Comparison of ENCODE assay signal across 6 cellular contexts in the genomic region with DNA sequence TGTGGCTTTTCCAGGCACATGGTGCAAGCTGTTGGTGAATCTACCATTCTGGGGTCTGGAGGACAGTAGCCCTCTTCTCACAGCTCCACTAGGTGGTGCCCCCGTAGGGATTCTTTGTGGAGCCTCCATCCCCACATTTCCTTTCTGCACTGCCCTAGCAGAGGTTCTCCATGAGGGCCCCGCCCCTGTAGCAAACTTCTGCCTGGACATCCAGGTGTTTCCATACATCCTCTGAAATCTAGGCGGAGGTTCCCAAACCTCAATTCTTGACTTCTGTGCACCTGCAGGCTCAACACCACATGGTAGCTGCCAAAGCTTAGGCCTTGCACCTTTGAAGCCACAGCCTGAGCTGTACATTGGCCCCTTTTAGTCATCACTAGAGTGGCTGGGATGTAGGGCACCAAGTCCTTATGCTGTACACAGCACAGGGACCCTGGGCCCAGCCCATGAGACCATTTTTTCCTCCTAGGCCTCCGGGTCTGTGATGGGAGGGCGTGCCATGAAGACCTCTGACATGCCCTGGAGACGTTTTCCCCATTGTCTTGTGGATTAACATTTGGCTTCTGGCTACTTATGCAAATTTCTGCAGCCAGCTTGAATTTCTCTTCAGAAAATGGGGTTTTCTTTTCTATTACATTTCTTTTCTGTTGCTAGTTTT.
DNase-seq lines count a peak whose midpoint lies in the region; ATAC-seq, FAIRE-seq and TF ChIP-seq lines count a peak whose summit lies in the region.
"Not testable (repeated sequence)": the region's sequence is repeated elsewhere in the genome, so short reads cannot be mapped to it uniquely, and the experiment has no call there.

No MANE protein-coding gene starts in this region.

- H3K4me3 Mint-ChIP-seq in H9, type B pancreatic cell: not testable (repeated sequence)

- not testable (repeated sequence) for TF ChIP-seq POLR2A in A549 (IDR thresholded peaks at IDR 0.05; ENCODE audit: low read length); esophagus muscularis mucosa (IDR thresholded peaks at IDR 0.05; ENCODE audit: low read depth)

- not testable (repeated sequence) for H2BK12ac ChIP-seq in H9 (ENCODE audit: insufficient read length, low read depth, low read length)

- not testable (repeated sequence) for H2AK5ac ChIP-seq in H9 (ENCODE audit: insufficient read length, low read length)

- ATAC-seq in A549 = not testable (repeated sequence)

- not testable (repeated sequence) for H2AFZ ChIP-seq in H9 (ENCODE audit: low read length)

- not testable (repeated sequence) for H2BK5ac ChIP-seq in H9 (ENCODE audit: insufficient read length, low read length)

- not testable (repeated sequence) for H3K79me2 ChIP-seq in H9 (ENCODE audit: insufficient read depth, low read length)

- H3K4me1 Mint-ChIP-seq in H9; type B pancreatic cell (ENCODE audit: unreplicated experiment): not testable (repeated sequence)

- H3K9me3 ChIP-seq in A549 = peaks cover 17% of the 10 kb centered on the region
- not testable (repeated sequence) for H3K9me3 ChIP-seq in H9 (ENCODE audit: control insufficient read depth, low read depth, low read length); esophagus muscularis mucosa

- H3K14ac ChIP-seq in H9 (ENCODE audit: insufficient read depth, low read length) = not testable (repeated sequence)

- H3K23ac ChIP-seq in H9 (ENCODE audit: insufficient read length, low read depth, low read length) = not testable (repeated sequence)

- not testable (repeated sequence) for H3K9ac ChIP-seq in H9 (ENCODE audit: extremely low read depth, insufficient read length, low read length)

- not testable (repeated sequence) for H3K79me1 ChIP-seq in H9 (ENCODE audit: insufficient read depth, low read depth, low read length, poor library complexity, severe bottlenecking)

- not testable (repeated sequence) for H3K18ac ChIP-seq in H9 (ENCODE audit: insufficient read length, low read depth, low read length)

- WGBS in A549 (ENCODE audit: missing lambda C conversion rate) = 82% methylated on average over 6 of the region's 6 CpGs
- no CpG with 5 or more reads among the region's 6 CpGs for WGBS in H9 (ENCODE audit: extremely low coverage, insufficient read length, low lambda C conversion rate)
- WGBS in esophagus muscularis mucosa = 92% methylated on average over 5 of the region's 6 CpGs

- not testable (repeated sequence) for H3K4me2 ChIP-seq in A549; H9 (ENCODE audit: insufficient read depth, insufficient read length, low read length)

- H3T11ph ChIP-seq in H9 (ENCODE audit: low read length) = not testable (repeated sequence)

- not testable (repeated sequence) for H3K56ac ChIP-seq in H9 (ENCODE audit: insufficient read length, low read depth, low read length)

- not testable (repeated sequence) for H4K91ac ChIP-seq in H9 (ENCODE audit: insufficient read length, low read depth, low read length)

- H4K8ac ChIP-seq in H9 (replicated peaks; ENCODE audit: insufficient read length, low read depth, low read length) = not testable (repeated sequence)

- not testable (repeated sequence) for H3K4me3 ChIP-seq in A549, esophagus muscularis mucosa

- not testable (repeated sequence) for H3K23me2 ChIP-seq in H9 (ENCODE audit: insufficient read length, low read depth, low read length, poor library complexity, severe bottlenecking)

- not testable (repeated sequence) for H2BK15ac ChIP-seq in H9 (ENCODE audit: low read depth, low read length)

- H4K5ac ChIP-seq in H9 (ENCODE audit: insufficient read length, low read depth, low read length) = not testable (repeated sequence)

- POLR2A ChIA-PET in A549 (lab: Yijun Ruan, JAX) = not testable (repeated sequence)

- H3K9me3 Mint-ChIP-seq in H9 = peaks cover 32 to 33% of the 10 kb centered on the region in 2 experiments
- not testable (repeated sequence) for H3K9me3 Mint-ChIP-seq in type B pancreatic cell

- not testable (repeated sequence) for H2BK20ac ChIP-seq in H9 (ENCODE audit: low read depth, low read length, poor library complexity, severe bottlenecking)

- TF ChIP-seq RAD21 in A549 (conservative IDR thresholded peaks at IDR 0.05 in 1 of 2, IDR thresholded peaks at IDR 0.05 in 1 of 2) = not testable (repeated sequence)

- DNase-seq in A549 (ENCODE audit: low read depth in 1 of 2, low spot score in 1 of 2) = not testable (repeated sequence)
- DNase-seq in H9 (peak; percentile 5), esophagus muscularis mucosa (ENCODE audit: extremely low spot score) (peak; percentile 29), mesenteric fat pad (ENCODE audit: low spot score) (peak; percentile 39), type B pancreatic cell (ENCODE audit: extremely low spot score, unreplicated experiment) (peak; percentile 31)
- DNase-seq in activated CD8-positive, alpha-beta memory T cell treated with anti-CD3 and anti-CD28 coated beads for 24 hours = peak; percentile 42

- H2BK120ac ChIP-seq in H9 (ENCODE audit: low read depth, low read length, poor library complexity, severe bottlenecking) = not testable (repeated sequence)

- not testable (repeated sequence) for H3K27ac ChIP-seq in A549; H9 (ENCODE audit: insufficient read length, low read depth, low read length); esophagus muscularis mucosa (replicated peaks in 1 of 4)

- intact Hi-C loops in esophagus muscularis mucosa (cut with DNase I) = not testable (repeated sequence)

- not testable (repeated sequence) for H3K4me1 ChIP-seq in A549; H9 (ENCODE audit: insufficient read depth, low read length)
- peaks cover 0 to 21% (median 10%) of the 10 kb centered on the region in 4 donors for H3K4me1 ChIP-seq in esophagus muscularis mucosa

- not testable (repeated sequence) for TF ChIP-seq EP300 in A549 (IDR thresholded peaks at IDR 0.05); esophagus muscularis mucosa (IDR thresholded peaks at IDR 0.05)

- not testable (repeated sequence) for FAIRE-seq in A549 (lab: Jason Lieb, UNC)

- not testable (repeated sequence) for H3K27ac Mint-ChIP-seq in H9, type B pancreatic cell

- H3K36me3 ChIP-seq in esophagus muscularis mucosa = peaks cover 0 to 42% (median 17%) of the 10 kb centered on the region in 4 donors

- H3K4ac ChIP-seq in H9 (ENCODE audit: low read depth, low read length) = not testable (repeated sequence)

- not testable (repeated sequence) for H3K27me3 Mint-ChIP-seq in H9 (ENCODE audit: low read depth); type B pancreatic cell

- peaks cover 24 to 39% (median 30%) of the 10 kb centered on the region in 3 experiments for H3K36me3 Mint-ChIP-seq in H9 (ENCODE audit: insufficient read depth in 1 of 3, low read depth in 3 of 3)
- peaks cover 31% of the 10 kb centered on the region for H3K36me3 Mint-ChIP-seq in type B pancreatic cell

- not testable (repeated sequence) for TF ChIP-seq CTCF in A549 (IDR thresholded peaks at IDR 0.05); H9 (conservative IDR thresholded peaks at IDR 0.05); esophagus muscularis mucosa (IDR thresholded peaks at IDR 0.05); type B pancreatic cell (conservative IDR thresholded peaks at IDR 0.05)

- CTCF ChIA-PET in A549 (lab: Yijun Ruan, JAX) = not testable (repeated sequence)

- H3K27me3 ChIP-seq in H9 (ENCODE audit: insufficient read depth, low read length); esophagus muscularis mucosa: not testable (repeated sequence)

- not testable (repeated sequence) for H4K20me1 ChIP-seq in H9 (ENCODE audit: control insufficient read depth, insufficient read depth, insufficient read length)

TF ChIP-seq in A549, 52 proteins besides CTCF, POLR2A, EP300 and RAD21:
- TF ChIP-seq ZFP36 (IDR thresholded peaks at IDR 0.05; ENCODE audit: borderline replicate concordance, partially characterized antibody) = peak; percentile 52
